Comparison of ENCODE assay signal across 8 cellular contexts in the genomic region with DNA sequence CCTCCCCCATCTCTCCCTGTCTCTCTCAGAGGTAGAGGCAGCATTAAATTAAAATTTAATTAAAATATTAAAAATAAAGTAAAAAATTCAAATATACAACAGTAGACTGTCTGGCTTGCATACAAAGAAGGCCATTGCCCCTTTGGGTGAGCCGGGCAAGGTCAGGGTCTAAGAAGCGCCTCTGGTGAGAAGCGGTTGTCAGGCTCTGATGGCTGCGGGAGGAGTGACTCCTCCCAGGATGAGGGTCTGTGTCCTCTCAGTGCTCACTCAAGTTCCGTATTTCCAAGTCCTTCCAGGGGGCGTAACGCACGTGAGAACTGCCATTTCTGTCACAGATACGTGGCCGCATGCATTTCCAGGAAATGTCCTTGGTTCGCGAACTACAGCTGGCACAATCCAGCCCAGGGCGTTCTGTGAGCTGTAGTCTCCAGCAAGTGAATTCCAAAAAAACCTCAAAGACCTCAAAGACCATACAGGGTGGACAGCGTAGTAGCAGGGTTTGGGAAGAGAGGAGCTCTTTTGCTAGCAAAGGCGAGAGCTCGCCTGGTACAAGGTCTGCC. TPM values are rescaled to one million over a fixed set of nuclear protein-coding genes. Genes with fewer than 3 reads are reported as not detected.
DNase-seq lines count a peak whose midpoint lies in the region; ATAC-seq, FAIRE-seq and TF ChIP-seq lines count a peak whose summit lies in the region.

No MANE protein-coding gene starts in this region.

- intact Hi-C loops in pancreas (cut with DNase I), result no loop called here

- H3K9me3 ChIP-seq in fibroblast of lung (ENCODE audit: control insufficient read depth, insufficient read depth, low read depth, low read length) (no peaks in the 10 kb centered on the region), pancreas (no peaks in the 10 kb centered on the region)

- H2AFZ ChIP-seq in fibroblast of lung (ENCODE audit: low read length), result peak overlapping the region; percentile 96

- no peak for FAIRE-seq in pancreas (lab: Jason Lieb, UNC)

- H3K36me3 ChIP-seq in fibroblast of lung (ENCODE audit: control insufficient read depth, insufficient read depth, low read length), result peaks cover 5% of the 10 kb centered on the region
- H3K36me3 ChIP-seq in pancreas, result peaks cover 0 to 12% (median 4%) of the 10 kb centered on the region in 3 donors

- H3K27ac ChIP-seq in fibroblast of lung (ENCODE audit: insufficient read depth, low read length), result peak overlapping the region; percentile 99
- H3K27ac ChIP-seq in pancreas, result peak overlapping the region; percentile 98 to 100 (median 100)

- peak overlapping the region; percentile 96 for H3K4me2 ChIP-seq in fibroblast of lung (ENCODE audit: extremely low read depth, insufficient read depth, low read length)

- H3K27me3 ChIP-seq in fibroblast of lung (ENCODE audit: control insufficient read depth, insufficient read depth, low read length) (no peaks in the 10 kb centered on the region), pancreas (no peaks in the 10 kb centered on the region)

- no peaks in the 10 kb centered on the region for H3K79me2 ChIP-seq in fibroblast of lung (ENCODE audit: control insufficient read depth, insufficient read depth, low read length)

- peaks cover 4% of the 10 kb centered on the region for H3K4me1 ChIP-seq in fibroblast of lung (ENCODE audit: control insufficient read depth, extremely low read depth, insufficient read depth, low read length)
- H3K4me1 ChIP-seq in pancreas, result peaks cover 0 to 18% (median 6%) of the 10 kb centered on the region in 3 donors

- DNase-seq in DMS114 treated with DMSO at 0.1 percent for 48 hours (lab: John Stamatoyannopoulos, UW; ENCODE audit: unreplicated experiment) (peak; percentile 86), T-helper 22 cell (ENCODE audit: low read depth) (peak; percentile 8), fibroblast of lung (ENCODE audit: low read depth in 2 of 2) (no peak), pancreas (peak in 3 of 6 donors; percentile 66 to 79 (median 72))
- DNase-seq in stimulated activated CD4-positive, alpha-beta T cell treated with anti-CD3 and anti-CD28 coated beads, Interleukin-1b, Interleukin-23, amount 100 ng/mL, for 48 hours, result no peak

- ATAC-seq in GM19452 (IDR thresholded peaks at IDR 0.05; ENCODE audit: unreplicated experiment), result peak; percentile 22
- peak; percentile 3 for ATAC-seq in HG03521 (IDR thresholded peaks at IDR 0.05; ENCODE audit: unreplicated experiment)
- peak; percentile 29 to 57 (median 43) for ATAC-seq in pancreas
- no peak for ATAC-seq in HG03196 (IDR thresholded peaks at IDR 0.05; ENCODE audit: unreplicated experiment)

- 0 to 1% methylated on average over 16 of the region's 16 CpGs for WGBS in pancreas, 2 donors

- H4K20me1 ChIP-seq in fibroblast of lung (ENCODE audit: control insufficient read depth, extremely low read depth, insufficient read depth, low read length), result no peaks in the 10 kb centered on the region

- H3K4me3 ChIP-seq in fibroblast of lung (replicated peaks in 1 of 4; ENCODE audit: control extremely low read depth in 1 of 4, insufficient read depth in 1 of 4, low read depth in 3 of 4, low read length in 4 of 4) (peak overlapping the region; percentile 76 to 89 (median 84)), pancreas (peak overlapping the region; percentile 67 to 88 (median 76))

- peak overlapping the region; percentile 97 for H3K9ac ChIP-seq in fibroblast of lung (ENCODE audit: insufficient read depth, low read length)

- TF ChIP-seq CTCF in fibroblast of lung (conservative IDR thresholded peaks at IDR 0.05 in 1 of 2, IDR thresholded peaks at IDR 0.05 in 1 of 2; ENCODE audit: low read depth in 1 of 2, low read length in 2 of 2) (no peak), pancreas (IDR thresholded peaks at IDR 0.05) (no peak)

RNA-seq across cellular contexts. Expression of a gene that starts 0.7 kb away (rescaled TPM):
- 22.0 and 33.6 TPM in 2 replicates for total RNA-seq in fibroblast of lung
- 3.8 and 6.6 TPM in 2 replicates for polyA plus RNA-seq in fibroblast of lung
- 4.5 and 5.2 TPM in 2 replicates for polyA plus RNA-seq in fibroblast of lung (2012)
- polyA minus RNA-seq in fibroblast of lung (ENCODE audit: low replicate concordance), result 0.70 TPM in 1 of 2 replicates, not detected in the other
- total RNA-seq in pancreas, result 10 to 100 TPM in 1 of 6 donors, 1 to 10 TPM in 5; 5.7 to 10.1 (median 7.5) TPM
- polyA plus RNA-seq in pancreas, result 10 to 100 TPM in 1 of 2 donors, 1 to 10 TPM in 1; 5.3 to 12.1 TPM

RNA-seq across cellular contexts. Expression of a gene that starts 39.7 kb away (rescaled TPM):
- 4.9 and 5.4 TPM in 2 replicates for total RNA-seq in fibroblast of lung
- 4.0 and 4.1 TPM in 2 replicates for polyA plus RNA-seq in fibroblast of lung
- polyA plus RNA-seq in fibroblast of lung (2012), result 4.3 and 5.9 TPM in 2 replicates
- polyA minus RNA-seq in fibroblast of lung (ENCODE audit: low replicate concordance), result 3.1 and 7.7 TPM in 2 replicates
- 1 to 10 TPM; 2.2 to 5.2 (median 2.8) TPM for total RNA-seq in pancreas
- polyA plus RNA-seq in pancreas, result 1 to 10 TPM; 3.5 to 6.8 TPM

RNA-seq across cellular contexts. Expression of a gene that starts 55.9 kb away (rescaled TPM):
- total RNA-seq in fibroblast of lung, result 13.6 and 21.6 TPM in 2 replicates
- polyA plus RNA-seq in fibroblast of lung, result 8.9 and 14.5 TPM in 2 replicates
- 7.9 and 11.0 TPM in 2 replicates for polyA plus RNA-seq in fibroblast of lung (2012)
- 6.4 and 8.1 TPM in 2 replicates for polyA minus RNA-seq in fibroblast of lung (ENCODE audit: low replicate concordance)
- 10 to 100 TPM; 12.2 to 21.6 (median 13.7) TPM for total RNA-seq in pancreas
- polyA plus RNA-seq in pancreas, result 10 to 100 TPM; 19.1 to 26.6 TPM

RNA-seq across cellular contexts. Expression of a gene that starts 56.4 kb away (rescaled TPM):
- 0.50 TPM in 1 of 2 replicates, not detected in the other for total RNA-seq in fibroblast of lung
- polyA plus RNA-seq in fibroblast of lung, result not detected in 2 replicates
- polyA plus RNA-seq in fibroblast of lung (2012), result not detected in 2 replicates
- 1.0 TPM in 1 of 2 replicates, not detected in the other for polyA minus RNA-seq in fibroblast of lung (ENCODE audit: low replicate concordance)
- 1 to 10 TPM in 2 of 6 donors, under 1 TPM in 4; 0.46 to 2.1 (median 0.92) TPM for total RNA-seq in pancreas
- under 1 TPM; 0.42 to 0.75 TPM for polyA plus RNA-seq in pancreas

Comparison
In these comparisons a context has a peak if more than half of its experiments do, and no peak if none do; other contexts are left out.
1. DNase-seq: peak in DMS114 treated with DMSO at 0.1 percent for 48 hours (single experiment) and T-helper 22 cell (single experiment); none in fibroblast of lung (0 of 2) and stimulated activated CD4-positive, alpha-beta T cell treated with anti-CD3 and anti-CD28 coated beads, Interleukin-1b, Interleukin-23, amount 100 ng/mL, for 48 hours (single experiment).